Comparison of ENCODE assay signal across 19 cellular contexts in the genomic region with DNA sequence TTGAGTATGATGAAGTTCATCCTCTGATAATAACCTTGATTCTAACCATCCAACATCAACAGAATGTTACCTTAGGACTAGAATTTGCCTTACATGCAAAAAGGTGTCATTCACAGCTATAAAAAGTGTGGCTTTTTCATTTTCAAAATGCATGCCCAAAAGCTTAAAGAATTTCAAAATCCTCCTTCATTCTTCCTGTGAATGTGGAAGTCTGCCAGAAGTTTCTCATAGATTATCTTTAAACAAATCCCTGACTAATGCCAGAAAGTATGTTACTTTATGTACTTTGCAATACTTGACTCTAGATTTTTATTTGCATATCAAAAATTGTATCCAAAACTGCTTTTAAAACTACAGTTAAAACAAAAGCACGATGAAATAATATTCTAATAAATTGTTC.
DNase-seq lines count a peak whose midpoint lies in the region; ATAC-seq and TF ChIP-seq lines count a peak whose summit lies in the region.
"Had no signal": no experiment of that assay in that cellular context is flagged by ENCODE, and none has a peak within 500 bp of the region (broad histone marks: within the 10 kb centered on the region; RNA-seq: fewer than 3 reads in every experiment).

No MANE protein-coding gene starts in this region.

- H3K36me3 ChIP-seq in adipocyte (ENCODE audit: control insufficient read depth, insufficient read depth, low read length, severe bottlenecking) = no peaks in the 10 kb centered on the region
- no peaks in the 10 kb centered on the region for H3K36me3 ChIP-seq in upper lobe of right lung

- no peak overlapping the region for H2BK12ac ChIP-seq in H9 (ENCODE audit: insufficient read length, low read depth, low read length)

- no peak overlapping the region for H2AK5ac ChIP-seq in H9 (ENCODE audit: insufficient read length, low read length)

- no peaks in the 10 kb centered on the region for H3K79me2 ChIP-seq in H9 (ENCODE audit: insufficient read depth, low read length)

- H3K4me2 ChIP-seq in H9 (ENCODE audit: insufficient read depth, insufficient read length, low read length) = no peak overlapping the region

- H3K27ac ChIP-seq in upper lobe of right lung (no peak overlapping the region), H9 (ENCODE audit: insufficient read length, low read depth, low read length) (no peak overlapping the region)

- H2BK5ac ChIP-seq in H9 (ENCODE audit: insufficient read length, low read length) = no peak overlapping the region

- H3K56ac ChIP-seq in H9 (ENCODE audit: insufficient read length, low read depth, low read length) = no peak overlapping the region

- H3K23me2 ChIP-seq in H9 (ENCODE audit: insufficient read length, low read depth, low read length, poor library complexity, severe bottlenecking) = no peaks in the 10 kb centered on the region

- H3K9me3 ChIP-seq in adipocyte (ENCODE audit: control insufficient read depth, low read length) (peaks cover 3% of the 10 kb centered on the region), upper lobe of right lung (no peaks in the 10 kb centered on the region), H9 (ENCODE audit: control insufficient read depth, low read depth, low read length) (no peaks in the 10 kb centered on the region)
- H3K9me3 ChIP-seq: Caco-2 had no signal

- TF ChIP-seq CTCF in fibroblast of the aortic adventitia (IDR thresholded peaks at IDR 0.05; ENCODE audit: insufficient read depth, low read length) = no peak
- TF ChIP-seq CTCF in upper lobe of right lung (IDR thresholded peaks at IDR 0.05) = no peak
- TF ChIP-seq CTCF in H9 (conservative IDR thresholded peaks at IDR 0.05) = no peak

- H4K20me1 ChIP-seq in H9 (ENCODE audit: control insufficient read depth, insufficient read depth, insufficient read length) = no peaks in the 10 kb centered on the region

- no peak overlapping the region for H2BK15ac ChIP-seq in H9 (ENCODE audit: low read depth, low read length)

- no peak overlapping the region for H3K4me3 Mint-ChIP-seq in H9
- H3K4me3 Mint-ChIP-seq: activated naive CD4-positive, alpha-beta T cell treated with anti-CD3 and anti-CD28 coated beads, Interleukin-2, amount 50 U/mL, for 24 hours; neural crest cell had no signal

- no peak overlapping the region for H4K8ac ChIP-seq in H9 (replicated peaks; ENCODE audit: insufficient read length, low read depth, low read length)

- no peaks in the 10 kb centered on the region for H3K36me3 Mint-ChIP-seq in H9 (ENCODE audit: insufficient read depth in 1 of 3, low read depth in 3 of 3)
- H3K36me3 Mint-ChIP-seq: activated naive CD4-positive, alpha-beta T cell treated with anti-CD3 and anti-CD28 coated beads, Interleukin-2, amount 50 U/mL, for 24 hours had no signal

- no peak overlapping the region for H4K91ac ChIP-seq in H9 (ENCODE audit: insufficient read length, low read depth, low read length)

- no CpG with 5 or more reads among the region's 1 CpG for WGBS in H9 (ENCODE audit: extremely low coverage, insufficient read length, low lambda C conversion rate)

- H3K4ac ChIP-seq in H9 (ENCODE audit: low read depth, low read length) = no peak overlapping the region

- intact Hi-C loops in upper lobe of right lung (cut with DNase I) = no loop called here

- H3K14ac ChIP-seq in H9 (ENCODE audit: insufficient read depth, low read length) = no peak overlapping the region

- H3K4me1 ChIP-seq in adipocyte (ENCODE audit: control insufficient read depth, insufficient read depth, low read length) (peaks cover 20% of the 10 kb centered on the region), upper lobe of right lung (no peaks in the 10 kb centered on the region), H9 (ENCODE audit: insufficient read depth, low read length) (no peaks in the 10 kb centered on the region)
- H3K4me1 ChIP-seq: Caco-2 had no signal

- H3K79me1 ChIP-seq in H9 (ENCODE audit: insufficient read depth, low read depth, low read length, poor library complexity, severe bottlenecking) = no peaks in the 10 kb centered on the region

- peak overlapping the region; percentile 41 for H3K9ac ChIP-seq in adipocyte (ENCODE audit: low read length)
- no peak overlapping the region for H3K9ac ChIP-seq in H9 (ENCODE audit: extremely low read depth, insufficient read length, low read length)

- no peak overlapping the region for H2BK120ac ChIP-seq in H9 (ENCODE audit: low read depth, low read length, poor library complexity, severe bottlenecking)

- H3K4me3 ChIP-seq in adipocyte (ENCODE audit: low read length) (no peak overlapping the region), fibroblast of the aortic adventitia (ENCODE audit: low read depth, low read length) (no peak overlapping the region), upper lobe of right lung (no peak overlapping the region)

- H3K27me3 ChIP-seq in adipocyte (replicated peaks; ENCODE audit: control insufficient read depth, insufficient read depth, low read length) = no peaks in the 10 kb centered on the region
- no peaks in the 10 kb centered on the region for H3K27me3 ChIP-seq in upper lobe of right lung
- H3K27me3 ChIP-seq in H9 (ENCODE audit: insufficient read depth, low read length) = no peaks in the 10 kb centered on the region

- no peak overlapping the region for H3K18ac ChIP-seq in H9 (ENCODE audit: insufficient read length, low read depth, low read length)

- no peak overlapping the region for H3K23ac ChIP-seq in H9 (ENCODE audit: insufficient read length, low read depth, low read length)

- H3K27me3 Mint-ChIP-seq in H9 (ENCODE audit: low read depth) = no peaks in the 10 kb centered on the region
- H3K27me3 Mint-ChIP-seq: activated naive CD4-positive, alpha-beta T cell treated with anti-CD3 and anti-CD28 coated beads, Interleukin-2, amount 50 U/mL, for 24 hours had no signal

- H4K5ac ChIP-seq in H9 (ENCODE audit: insufficient read length, low read depth, low read length) = no peak overlapping the region

- H3K9me3 Mint-ChIP-seq in H9 = no peaks in the 10 kb centered on the region; a peak in 1 of 5 replicates
- H3K9me3 Mint-ChIP-seq: activated naive CD4-positive, alpha-beta T cell treated with anti-CD3 and anti-CD28 coated beads, Interleukin-2, amount 50 U/mL, for 24 hours had no signal

- no peaks in the 10 kb centered on the region for H3K4me1 Mint-ChIP-seq in H9
- H3K4me1 Mint-ChIP-seq: activated naive CD4-positive, alpha-beta T cell treated with anti-CD3 and anti-CD28 coated beads, Interleukin-2, amount 50 U/mL, for 24 hours; neural crest cell had no signal

- peak; percentile 4 for DNase-seq in NCI-H82 (lab: John Stamatoyannopoulos, UW)
- no peak for DNase-seq in NCI-H82 treated with DMSO at 0.1 percent for 48 hours (lab: John Stamatoyannopoulos, UW; ENCODE audit: unreplicated experiment)
- peak; percentile 92 for DNase-seq in adipocyte (ENCODE audit: low read depth)
- peak; percentile 89 for DNase-seq in fibroblast of the aortic adventitia (ENCODE audit: low read depth)
- DNase-seq in DMS79 treated with DMSO at 0.1 percent for 48 hours (lab: John Stamatoyannopoulos, UW) = no peak
- DNase-seq in upper lobe of right lung = no peak
- no peak for DNase-seq in stimulated activated CD4-positive, alpha-beta T cell treated with anti-CD3 and anti-CD28 coated beads, Interleukin-15, amount 100 ng/mL, for 24 hours
- DNase-seq in H9 = no peak
- DNase-seq: 8988T; activated CD4-positive, alpha-beta T cell treated with anti-CD3 and anti-CD28 coated beads for 4 hours; Caco-2; central memory CD4-positive, alpha-beta T cell; head of caudate nucleus; NCI-H146; NCI-H510A; right cardiac atrium; stimulated activated CD4-positive, alpha-beta T cell treated with anti-CD3 and anti-CD28 coated beads, Interleukin-4, amount 100 ng/mL, for 1 hour had no signal

- no peak overlapping the region for H2AFZ ChIP-seq in H9 (ENCODE audit: low read length)

- no peak overlapping the region for H2BK20ac ChIP-seq in H9 (ENCODE audit: low read depth, low read length, poor library complexity, severe bottlenecking)

- no peak for ATAC-seq in upper lobe of right lung
- ATAC-seq: right cardiac atrium had no signal

- H3T11ph ChIP-seq in H9 (ENCODE audit: low read length) = no peak overlapping the region

- H3K27ac Mint-ChIP-seq in H9 = no peak overlapping the region
- H3K27ac Mint-ChIP-seq: activated naive CD4-positive, alpha-beta T cell treated with anti-CD3 and anti-CD28 coated beads, Interleukin-2, amount 50 U/mL, for 24 hours had no signal

Comparison
In these comparisons a context has a peak if more than half of its experiments do, and no peak if none do; other contexts are left out.
1. DNase-seq: peak in NCI-H82 (single experiment), adipocyte (single experiment) and fibroblast of the aortic adventitia (single experiment); none in NCI-H82 treated with DMSO at 0.1 percent for 48 hours (single experiment), DMS79 treated with DMSO at 0.1 percent for 48 hours (single experiment), upper lobe of right lung (single experiment), stimulated activated CD4-positive, alpha-beta T cell treated with anti-CD3 and anti-CD28 coated beads, Interleukin-15, amount 100 ng/mL, for 24 hours (single experiment) and H9 (single experiment).